ENCODE assay signal across 1 cellular context in genomic region chr10:101814466-101815041, GRCh38.
TF ChIP-seq lines count a peak whose summit lies in the region.

No MANE protein-coding gene starts in this region.

TF ChIP-seq in HEK293, 187 proteins besides CTCF, POLR2A, EP300 and RAD21 (continued from another document):
- TF ChIP-seq PRDM10 (tag by site-specific recombination; IDR thresholded peaks at IDR 0.05) (0 out of 2 replicates have a peak, but pooled peaks have one; percentile 7), REPIN1 (tag by site-specific recombination; IDR thresholded peaks at IDR 0.05; ENCODE audit: low read depth) (no peak), ZNF292 (tag by site-specific recombination; IDR thresholded peaks at IDR 0.05; ENCODE audit: borderline replicate concordance, low read depth) (no peak), TCF7L2 (IDR thresholded peaks at IDR 0.05; ENCODE audit: borderline replicate concordance, low read depth, low read length) (peak; percentile 36; the same call in 1 of the 2 replicates), SP7 (tag by site-specific recombination; IDR thresholded peaks at IDR 0.05) (peak; percentile 51; the same call in 1 of the 2 replicates), ZNF433 (tag by site-specific recombination; IDR thresholded peaks at IDR 0.05; ENCODE audit: low read depth) (no peak)
